In the genomic region with DNA sequence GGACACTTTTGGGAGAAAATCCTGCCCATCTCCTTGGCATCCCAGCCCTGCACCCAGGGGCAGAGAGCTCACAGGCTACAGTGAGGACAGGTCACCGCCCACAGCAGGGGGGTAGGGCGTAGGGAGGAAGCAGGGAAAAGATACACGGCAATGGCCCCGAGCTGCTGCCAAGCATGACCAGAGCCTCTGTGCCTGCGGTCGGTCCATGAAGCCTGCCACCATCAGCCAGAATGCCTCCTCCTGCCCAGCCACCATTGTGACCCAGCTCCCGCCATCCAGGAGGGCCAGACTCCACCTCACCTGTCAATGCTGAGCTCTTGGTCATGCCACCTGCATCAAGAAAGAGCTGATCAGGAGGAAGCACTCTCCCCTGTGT, we compare ENCODE assay signal across 18 cellular contexts.
DNase-seq lines count a peak whose midpoint lies in the region; ATAC-seq and TF ChIP-seq lines count a peak whose summit lies in the region.
"Had no signal": no experiment of that assay in that cellular context is flagged by ENCODE, and none has a peak within 500 bp of the region (broad histone marks: within the 10 kb centered on the region; RNA-seq: fewer than 3 reads in every experiment).

No MANE protein-coding gene starts in this region.

- WGBS in endodermal cell (ENCODE audit: insufficient coverage in 1 of 2, insufficient read length in 1 of 2), 2 experiments: 86 to 93% methylated on average over 6 to 7 of the region's 7 CpGs

- intact Hi-C loops in left ventricle myocardium superior (cut with micrococcal nuclease) (no loop called here), left ventricle myocardium inferior (cut with micrococcal nuclease) (no loop called here)

- no peaks in the 10 kb centered on the region for H3K36me3 ChIP-seq in left ventricle myocardium inferior
- no peaks in the 10 kb centered on the region for H3K36me3 ChIP-seq in MG63
- H3K36me3 ChIP-seq in endodermal cell (ENCODE audit: control insufficient read depth, insufficient read depth, low read length): no peaks in the 10 kb centered on the region
- H3K36me3 ChIP-seq: BE2C had no signal

- H3K27me3 ChIP-seq in left ventricle myocardium inferior (ENCODE audit: low read depth) (peaks cover 32% of the 10 kb centered on the region), MG63 (no peaks in the 10 kb centered on the region; the same call in 1 of the 2 replicates), endodermal cell (ENCODE audit: control insufficient read depth, insufficient read depth, low read length, poor library complexity, severe bottlenecking) (peaks cover 3% of the 10 kb centered on the region)
- H3K27me3 ChIP-seq: BE2C had no signal

- H3K27ac ChIP-seq in left ventricle myocardium inferior (replicated peaks): no peak overlapping the region
- H3K27ac ChIP-seq in endodermal cell (ENCODE audit: low read depth, low read length): no peak overlapping the region

- no peaks in the 10 kb centered on the region for H3K9me3 ChIP-seq in left ventricle myocardium inferior (replicated peaks)
- H3K9me3 ChIP-seq in MG63: no peaks in the 10 kb centered on the region
- no peaks in the 10 kb centered on the region for H3K9me3 ChIP-seq in endodermal cell (ENCODE audit: control insufficient read depth, low read length)
- H3K9me3 ChIP-seq: BE2C had no signal

- TF ChIP-seq CTCF in left ventricle myocardium inferior (IDR thresholded peaks at IDR 0.05; ENCODE audit: borderline replicate concordance) (no peak), endodermal cell (conservative IDR thresholded peaks at IDR 0.05) (no peak)

- no peak overlapping the region for H3K9ac ChIP-seq in endodermal cell (ENCODE audit: extremely low read depth, low read length, poor library complexity, severe bottlenecking)

- peak; percentile 25 for ATAC-seq in left ventricle myocardium superior
- ATAC-seq: GM23338, HCT116 had no signal

- no peak overlapping the region for H3K4me3 Mint-ChIP-seq in endodermal cell
- H3K4me3 Mint-ChIP-seq: CD14-positive monocyte; CD4-positive, alpha-beta memory T cell; GM23338; HFFc6 had no signal

- H3K4me1 ChIP-seq in left ventricle myocardium inferior: peaks cover 3% of the 10 kb centered on the region
- H3K4me1 ChIP-seq in endodermal cell (ENCODE audit: control insufficient read depth, insufficient read depth, low read length): no peaks in the 10 kb centered on the region

- DNase-seq in left ventricle myocardium superior: no peak
- DNase-seq in left ventricle myocardium inferior: no peak
- DNase-seq in MG63: peak; percentile 4
- DNase-seq in left kidney (ENCODE audit: low read depth, low spot score): peak; percentile 26
- DNase-seq in endodermal cell: no peak
- DNase-seq in activated gamma-delta T cell treated with Interleukin-2 at 50 U/mL for 16 hours: no peak
- no peak for DNase-seq in stimulated activated CD4-positive, alpha-beta T cell treated with anti-CD3 and anti-CD28 coated beads, Interleukin-2, amount 100 ng/mL, for 24 hours
- DNase-seq: ACHN; BE2C; CD4-positive, alpha-beta memory T cell; DMS153; DMS79; GDM1; H7; HFFc6 had no signal

- no peaks in the 10 kb centered on the region for H3K9me3 Mint-ChIP-seq in endodermal cell
- H3K9me3 Mint-ChIP-seq: CD4-positive, alpha-beta memory T cell; GM23338; HFFc6 had no signal

- H3K36me3 Mint-ChIP-seq in endodermal cell (ENCODE audit: low read depth): no peaks in the 10 kb centered on the region
- H3K36me3 Mint-ChIP-seq: CD14-positive monocyte; CD4-positive, alpha-beta memory T cell had no signal

- H3K4me1 Mint-ChIP-seq in endodermal cell: no peaks in the 10 kb centered on the region

- H3K27me3 Mint-ChIP-seq in endodermal cell (ENCODE audit: insufficient read depth): peaks cover 4% of the 10 kb centered on the region

- no peak overlapping the region for H3K4me3 ChIP-seq in left ventricle myocardium inferior
- no peak overlapping the region for H3K4me3 ChIP-seq in MG63
- no peak overlapping the region for H3K4me3 ChIP-seq in endodermal cell (ENCODE audit: low read length)
- H3K4me3 ChIP-seq: GM23338 had no signal

- H3K27ac Mint-ChIP-seq in endodermal cell: no peak overlapping the region
- H3K27ac Mint-ChIP-seq: CD14-positive monocyte; CD4-positive, alpha-beta memory T cell; GM23338; HFFc6 had no signal

Comparison
In these comparisons a context has a peak if more than half of its experiments do, and no peak if none do; other contexts are left out.
1. DNase-seq: peak in MG63 (single experiment) and left kidney (single experiment); none in left ventricle myocardium superior (single experiment), left ventricle myocardium inferior (single experiment), endodermal cell (single experiment), activated gamma-delta T cell treated with Interleukin-2 at 50 U/mL for 16 hours (single experiment) and stimulated activated CD4-positive, alpha-beta T cell treated with anti-CD3 and anti-CD28 coated beads, Interleukin-2, amount 100 ng/mL, for 24 hours (0 of 2).